ENCODE assay signal across 14 cellular contexts in the genomic region with DNA sequence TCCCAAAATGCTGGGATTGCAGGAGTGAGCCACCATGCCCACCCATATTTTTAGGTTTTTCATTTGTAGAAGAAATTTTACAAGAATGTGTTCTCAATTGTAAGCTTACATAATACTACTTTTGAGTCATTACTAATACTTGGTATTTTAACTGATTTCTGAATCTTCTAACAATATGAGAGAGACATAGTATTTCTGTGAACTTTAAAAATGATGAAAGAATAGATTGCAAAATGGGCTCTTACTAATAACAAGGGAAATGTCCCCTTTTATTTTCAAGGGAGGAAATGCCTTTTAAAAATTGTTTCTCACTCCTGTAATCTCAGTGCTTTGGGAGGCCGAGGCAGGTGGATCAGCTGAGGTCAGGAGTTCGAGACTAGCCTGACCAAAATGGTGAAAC. TPM values are rescaled to one million over a fixed set of nuclear protein-coding genes. Genes with fewer than 3 reads are reported as not detected.
DNase-seq lines count a peak whose midpoint lies in the region; ATAC-seq and TF ChIP-seq lines count a peak whose summit lies in the region.
"Had no signal": no experiment of that assay in that cellular context is flagged by ENCODE, and none has a peak within 500 bp of the region (broad histone marks: within the 10 kb centered on the region; RNA-seq: fewer than 3 reads in every experiment).

No MANE protein-coding gene starts in this region.

- no peaks in the 10 kb centered on the region for H3K9me3 ChIP-seq in hepatocyte (ENCODE audit: low read depth)
- no peaks in the 10 kb centered on the region for H3K9me3 ChIP-seq in esophagus muscularis mucosa

- no peak overlapping the region for H3K4me3 ChIP-seq in hepatocyte
- no peak overlapping the region for H3K4me3 ChIP-seq in esophagus muscularis mucosa

- H2AFZ ChIP-seq in hepatocyte, result no peak overlapping the region

- ATAC-seq in natural killer cell treated with Interleukin-12 subunit alpha and Interleukin-12 subunit beta and Interleukin-15 and Interleukin-18, amount 100 ng/mL, for 72 hours, result peak in 1 of 2 donors; percentile 45
- no peak for ATAC-seq in natural killer cell

- TF ChIP-seq CTCF in natural killer cell (IDR thresholded peaks at IDR 0.05) (no peak), chondrocyte (IDR thresholded peaks at IDR 0.05) (no peak), hepatocyte (IDR thresholded peaks at IDR 0.05; ENCODE audit: poor library complexity) (no peak), esophagus muscularis mucosa (IDR thresholded peaks at IDR 0.05) (no peak)

- H3K4me1 ChIP-seq in hepatocyte (ENCODE audit: insufficient read depth) (peaks cover 28% of the 10 kb centered on the region), esophagus muscularis mucosa (peaks cover 3 to 63% (median 50%) of the 10 kb centered on the region in 4 donors)

- H4K20me1 ChIP-seq in hepatocyte (ENCODE audit: insufficient read depth, poor library complexity, severe bottlenecking), result peaks cover 29% of the 10 kb centered on the region

- peaks cover 99% of the 10 kb centered on the region for H3K79me2 ChIP-seq in hepatocyte

- TF ChIP-seq POLR2A in esophagus muscularis mucosa (IDR thresholded peaks at IDR 0.05; ENCODE audit: low read depth), result no peak

- intact Hi-C loops in natural killer cell (cut with micrococcal nuclease), result no loop called here
- intact Hi-C loops in esophagus muscularis mucosa (cut with DNase I), result no loop called here

- no peak for DNase-seq in natural killer cell treated with Interleukin-12 subunit alpha and Interleukin-12 subunit beta and Interleukin-15 and Interleukin-18, amount 100 ng/mL, for 72 hours (ENCODE audit: low spot score)
- DNase-seq in natural killer cell (no peak), chondrocyte (ENCODE audit: low spot score) (no peak), hepatocyte (ENCODE audit: low spot score) (no peak), NCI-H1436 treated with DMSO at 0.1 percent for 48 hours (lab: John Stamatoyannopoulos, UW) (no peak), ureter (ENCODE audit: low spot score) (no peak), hepatic stellate cell (ENCODE audit: low spot score) (no peak), esophagus muscularis mucosa (ENCODE audit: extremely low spot score) (no peak)
- DNase-seq: CD4-positive, alpha-beta memory T cell; DMS79; NCI-H146; NCI-H2227 treated with DMSO at 0.1 percent for 48 hours; NCI-H526 treated with DMSO at 0.1 percent for 48 hours had no signal

- H3K27me3 Mint-ChIP-seq in natural killer cell treated with Interleukin-12 subunit alpha and Interleukin-12 subunit beta and Interleukin-15 and Interleukin-18, amount 100 ng/mL, for 72 hours, result no peaks in the 10 kb centered on the region
- H3K27me3 Mint-ChIP-seq in natural killer cell (ENCODE audit: low read depth in 2 of 2), result no peaks in the 10 kb centered on the region
- no peaks in the 10 kb centered on the region for H3K27me3 Mint-ChIP-seq in chondrocyte (ENCODE audit: low read depth)
- H3K27me3 Mint-ChIP-seq: CD4-positive, alpha-beta memory T cell; IgD-negative memory B cell had no signal

- H3K36me3 ChIP-seq in hepatocyte (replicated peaks; ENCODE audit: insufficient read depth, low read depth), result no peaks in the 10 kb centered on the region
- no peaks in the 10 kb centered on the region for H3K36me3 ChIP-seq in esophagus muscularis mucosa

- peaks cover 7% of the 10 kb centered on the region for H3K36me3 Mint-ChIP-seq in natural killer cell treated with Interleukin-12 subunit alpha and Interleukin-12 subunit beta and Interleukin-15 and Interleukin-18, amount 100 ng/mL, for 72 hours
- H3K36me3 Mint-ChIP-seq in natural killer cell, result no peaks in the 10 kb centered on the region
- no peaks in the 10 kb centered on the region for H3K36me3 Mint-ChIP-seq in chondrocyte (ENCODE audit: low read depth)

- peak overlapping the region; percentile 3 for H3K4me3 Mint-ChIP-seq in natural killer cell treated with Interleukin-12 subunit alpha and Interleukin-12 subunit beta and Interleukin-15 and Interleukin-18, amount 100 ng/mL, for 72 hours
- no peak overlapping the region for H3K4me3 Mint-ChIP-seq in natural killer cell
- H3K4me3 Mint-ChIP-seq in chondrocyte (ENCODE audit: unreplicated experiment), result no peak overlapping the region
- H3K4me3 Mint-ChIP-seq: CD4-positive, alpha-beta memory T cell; IgD-negative memory B cell had no signal

- H3K4me1 Mint-ChIP-seq in natural killer cell treated with Interleukin-12 subunit alpha and Interleukin-12 subunit beta and Interleukin-15 and Interleukin-18, amount 100 ng/mL, for 72 hours (ENCODE audit: low read depth in 2 of 2), result peaks cover 16 to 48% of the 10 kb centered on the region in 2 donors
- H3K4me1 Mint-ChIP-seq in natural killer cell (peaks cover 22 to 24% of the 10 kb centered on the region in 2 donors), chondrocyte (ENCODE audit: low read depth) (peaks cover 40% of the 10 kb centered on the region)

- H3K9me2 ChIP-seq in hepatocyte (replicated peaks; ENCODE audit: insufficient read depth), result no peaks in the 10 kb centered on the region

- no peak for TF ChIP-seq EP300 in esophagus muscularis mucosa (IDR thresholded peaks at IDR 0.05)

- no peak overlapping the region for H3K4me2 ChIP-seq in hepatocyte

- WGBS in hepatocyte (ENCODE audit: low lambda C conversion rate, missing lambda C conversion rate), result 94% methylated on average over 2 of the region's 2 CpGs
- 83% methylated on average over 2 of the region's 2 CpGs for WGBS in esophagus muscularis mucosa

- H3K27ac ChIP-seq in hepatocyte (peak overlapping the region; percentile 78), esophagus muscularis mucosa (replicated peaks in 1 of 4) (peak overlapping the region in 2 of 4 donors; percentile 47 to 49)

- no peaks in the 10 kb centered on the region for H3K9me3 Mint-ChIP-seq in natural killer cell treated with Interleukin-12 subunit alpha and Interleukin-12 subunit beta and Interleukin-15 and Interleukin-18, amount 100 ng/mL, for 72 hours
- no peaks in the 10 kb centered on the region for H3K9me3 Mint-ChIP-seq in natural killer cell
- H3K9me3 Mint-ChIP-seq in chondrocyte (ENCODE audit: low read depth), result no peaks in the 10 kb centered on the region
- H3K9me3 Mint-ChIP-seq: CD4-positive, alpha-beta memory T cell; IgD-negative memory B cell had no signal

- H3K27ac Mint-ChIP-seq in natural killer cell treated with Interleukin-12 subunit alpha and Interleukin-12 subunit beta and Interleukin-15 and Interleukin-18, amount 100 ng/mL, for 72 hours, result peak overlapping the region in 1 of 2 donors; percentile 31
- H3K27ac Mint-ChIP-seq in natural killer cell (no peak overlapping the region), chondrocyte (ENCODE audit: unreplicated experiment) (peak overlapping the region; percentile 5)
- H3K27ac Mint-ChIP-seq: CD4-positive, alpha-beta memory T cell; IgD-negative memory B cell had no signal

- H3K27me3 ChIP-seq in hepatocyte, result no peaks in the 10 kb centered on the region
- H3K27me3 ChIP-seq in esophagus muscularis mucosa, result no peaks in the 10 kb centered on the region

RNA-seq across cellular contexts. Expression of a gene that starts 5.9 kb away (rescaled TPM):
- total RNA-seq in natural killer cell treated with Interleukin-12 subunit alpha and Interleukin-12 subunit beta and Interleukin-15 and Interleukin-18, amount 100 ng/mL, for 72 hours, result 10 to 100 TPM; 37.7 to 56.5 TPM
- total RNA-seq in natural killer cell (10 to 100 TPM; 36.5 to 49.6 (median 49.0) TPM), chondrocyte (26.0 to 34.5 TPM (median 26.1 TPM) in 3 replicates), hepatocyte (24.4 and 32.8 TPM in 2 replicates), ureter (41.8 TPM), esophagus muscularis mucosa (10 to 100 TPM; 19.9 to 23.3 (median 21.0) TPM)
- polyA plus RNA-seq in hepatocyte, result 16.9 and 23.3 TPM in 2 replicates

RNA-seq across cellular contexts. Expression of a gene that starts 53.8 kb away (rescaled TPM):
- total RNA-seq in natural killer cell treated with Interleukin-12 subunit alpha and Interleukin-12 subunit beta and Interleukin-15 and Interleukin-18, amount 100 ng/mL, for 72 hours, result 10 to 100 TPM; 25.3 to 37.2 TPM
- 10 to 100 TPM; 30.1 to 34.5 (median 34.3) TPM for total RNA-seq in natural killer cell
- 23.5 to 35.8 TPM (median 24.6 TPM) in 3 replicates for total RNA-seq in chondrocyte
- 17.8 and 22.2 TPM in 2 replicates for total RNA-seq in hepatocyte
- 7.6 and 8.6 TPM in 2 replicates for polyA plus RNA-seq in hepatocyte
- 28.2 TPM for total RNA-seq in ureter
- total RNA-seq in esophagus muscularis mucosa, result 10 to 100 TPM; 16.2 to 32.6 (median 24.4) TPM
